ENCODE assay signal across 9 cellular contexts in genomic region chr12:10562306-10562933, GRCh38. TPM values are rescaled to one million over a fixed set of nuclear protein-coding genes. Genes with fewer than 3 reads are reported as not detected.
DNase-seq lines count a peak whose midpoint lies in the region; ATAC-seq and TF ChIP-seq lines count a peak whose summit lies in the region.
"Had no signal": no experiment of that assay in that cellular context is flagged by ENCODE, and none has a peak within 500 bp of the region (broad histone marks: within the 10 kb centered on the region; RNA-seq: fewer than 3 reads in every experiment).

No MANE protein-coding gene starts in this region.

- H3K27ac Mint-ChIP-seq in HFFc6, result no peak overlapping the region
- H3K27ac Mint-ChIP-seq in activated T-helper 17 cell treated with anti-CD3 and anti-CD28 coated beads, Interleukin-2, amount 50 U/mL, for 72 hours, result no peak overlapping the region

- H3K27ac ChIP-seq in neutrophil, result no peak overlapping the region
- H3K27ac ChIP-seq: BLaER1 treated with 17β-estradiol and CSF1 and Interleukin-3, amounts not matched to agents 10 nM and 100 nM had no signal

- no peaks in the 10 kb centered on the region for H3K9me3 ChIP-seq in neutrophil
- H3K9me3 ChIP-seq: BLaER1 treated with 17β-estradiol and CSF1 and Interleukin-3, amounts not matched to agents 10 nM and 100 nM had no signal

- peaks cover 26% of the 10 kb centered on the region for H3K4me1 Mint-ChIP-seq in HFFc6 (ENCODE audit: low read depth)
- H3K4me1 Mint-ChIP-seq in activated T-helper 17 cell treated with anti-CD3 and anti-CD28 coated beads, Interleukin-2, amount 50 U/mL, for 72 hours, result no peaks in the 10 kb centered on the region

- no peak overlapping the region for H3K4me3 Mint-ChIP-seq in HFFc6
- no peak overlapping the region for H3K4me3 Mint-ChIP-seq in activated T-helper 17 cell treated with anti-CD3 and anti-CD28 coated beads, Interleukin-2, amount 50 U/mL, for 72 hours

- H3K4me3 ChIP-seq in epithelial cell of proximal tubule (ENCODE audit: low read depth, low read length) (no peak overlapping the region), neutrophil (ENCODE audit: low read depth in 1 of 2, low read length in 1 of 2) (no peak overlapping the region)
- H3K4me3 ChIP-seq: BLaER1 treated with 17β-estradiol and CSF1 and Interleukin-3, amounts not matched to agents 10 nM and 100 nM had no signal

- H3K27me3 Mint-ChIP-seq in HFFc6 (ENCODE audit: insufficient read depth), result peaks cover 2% of the 10 kb centered on the region
- H3K27me3 Mint-ChIP-seq in activated T-helper 17 cell treated with anti-CD3 and anti-CD28 coated beads, Interleukin-2, amount 50 U/mL, for 72 hours, result peaks cover 29% of the 10 kb centered on the region

- no peaks in the 10 kb centered on the region for H3K4me1 ChIP-seq in neutrophil (ENCODE audit: control insufficient read depth in 1 of 2, insufficient read depth in 1 of 2, low read depth in 1 of 2, low read length in 1 of 2)

- no peaks in the 10 kb centered on the region for H3K9me3 Mint-ChIP-seq in HFFc6
- no peaks in the 10 kb centered on the region for H3K9me3 Mint-ChIP-seq in activated T-helper 17 cell treated with anti-CD3 and anti-CD28 coated beads, Interleukin-2, amount 50 U/mL, for 72 hours

- H3K36me3 ChIP-seq in neutrophil, result no peaks in the 10 kb centered on the region
- H3K36me3 ChIP-seq: BLaER1 treated with 17β-estradiol and CSF1 and Interleukin-3, amounts not matched to agents 10 nM and 100 nM had no signal

- H3K27me3 ChIP-seq in neutrophil, result no peaks in the 10 kb centered on the region

- ATAC-seq in activated T-helper 17 cell treated with anti-CD3 and anti-CD28 coated beads, Interleukin-2, amount 50 U/mL, for 72 hours (replicated peaks), result no peak

- DNase-seq in NCI-H1092 treated with DMSO at 0.1 percent for 48 hours (lab: John Stamatoyannopoulos, UW) (peak; percentile 15), NCI-H1092 (lab: John Stamatoyannopoulos, UW) (no peak), HFFc6 (peak; percentile 43), RKO (ENCODE audit: low spot score) (peak; percentile 65), epithelial cell of proximal tubule (ENCODE audit: low read depth) (peak; percentile 9), ecto neural progenitor cell (ENCODE audit: low spot score) (no peak)

- TF ChIP-seq CTCF in HFFc6 (IDR thresholded peaks at IDR 0.05) (peak; percentile 93), epithelial cell of proximal tubule (conservative IDR thresholded peaks at IDR 0.05; ENCODE audit: low read depth, low read length) (peak; percentile 70), neutrophil (IDR thresholded peaks at IDR 0.05) (peak; percentile 65)

- H3K36me3 Mint-ChIP-seq in HFFc6 (ENCODE audit: low read depth), result no peaks in the 10 kb centered on the region
- H3K36me3 Mint-ChIP-seq in activated T-helper 17 cell treated with anti-CD3 and anti-CD28 coated beads, Interleukin-2, amount 50 U/mL, for 72 hours (ENCODE audit: low read depth), result no peaks in the 10 kb centered on the region

RNA-seq across cellular contexts. Expression of gene MAGOHB, which starts 51.0 kb away (rescaled TPM):
- total RNA-seq in HFFc6 (2021; fragmentation: NEBNext Ultra II Directional; extraction: Animal tissue kit (Norgen Biotek cat#: 25700)), result 10 to 100 TPM; 40.7 to 50.7 (median 47.4) TPM
- 30.8 and 35.8 TPM in 2 replicates for total RNA-seq in epithelial cell of proximal tubule
- total RNA-seq in activated T-helper 17 cell treated with anti-CD3 and anti-CD28 coated beads, Interleukin-2, amount 50 U/mL, for 72 hours, result 10 to 100 TPM; 40.4 to 68.4 TPM

RNA-seq across cellular contexts. Expression of gene EIF2S3B, which starts 56.7 kb away (rescaled TPM):
- total RNA-seq in HFFc6 (2021; fragmentation: NEBNext Ultra II Directional; extraction: Animal tissue kit (Norgen Biotek cat#: 25700)), result under 1 TPM; 0.43 to 0.81 (median 0.54) TPM
- 0.94 and 2.9 TPM in 2 replicates for total RNA-seq in epithelial cell of proximal tubule
- under 1 TPM; 0.26 TPM for total RNA-seq in activated T-helper 17 cell treated with anti-CD3 and anti-CD28 coated beads, Interleukin-2, amount 50 U/mL, for 72 hours

Comparison
In these comparisons a context has a peak if more than half of its experiments do, and no peak if none do; other contexts are left out.
1. DNase-seq: peak in NCI-H1092 treated with DMSO at 0.1 percent for 48 hours (single experiment), HFFc6 (single experiment), RKO (single experiment) and epithelial cell of proximal tubule (single experiment); none in NCI-H1092 (single experiment) and ecto neural progenitor cell (single experiment).
2. Peak in every context shown above with its lines, with median percentiles within 50 percentile points of each other: CTCF ChIP-seq.